In genomic region chr20:38982291-38982690, GRCh38 we compare ENCODE assay signal across 20 cellular contexts. TPM values are rescaled to one million over a fixed set of nuclear protein-coding genes. Genes with fewer than 3 reads are reported as not detected.
DNase-seq lines count a peak whose midpoint lies in the region; ATAC-seq, FAIRE-seq and TF ChIP-seq lines count a peak whose summit lies in the region.
"Had no signal": no experiment of that assay in that cellular context is flagged by ENCODE, and none has a peak within 500 bp of the region (broad histone marks: within the 10 kb centered on the region; RNA-seq: fewer than 3 reads in every experiment).

No MANE protein-coding gene starts in this region.

- TF ChIP-seq POLR2A in HepG2 (IDR thresholded peaks at IDR 0.05; ENCODE audit: insufficient read depth in 1 of 2, low read depth in 2 of 2, low read length in 2 of 2) (no peak), right lobe of liver (IDR thresholded peaks at IDR 0.05) (no peak)

- H3K27me3 ChIP-seq in HepG2 (ENCODE audit: control insufficient read depth in 1 of 2, insufficient read depth in 2 of 2, low read length in 2 of 2), result no peaks in the 10 kb centered on the region
- no peaks in the 10 kb centered on the region for H3K27me3 ChIP-seq in right lobe of liver
- no peaks in the 10 kb centered on the region for H3K27me3 ChIP-seq in hepatocyte
- H3K27me3 ChIP-seq: breast epithelium, foreskin keratinocyte, SJSA1, vagina had no signal

- CTCF ChIA-PET in HepG2 (lab: Yijun Ruan, JAX; ENCODE audit: low intra/inter-chr PET ratio, low total read pairs), result no interaction called here

- POLR2A ChIA-PET in HepG2 (lab: Yijun Ruan, JAX), result no interaction called here

- WGBS in HepG2 (ENCODE audit: low lambda C conversion rate), result 83% methylated on average over 1 of the region's 1 CpG
- 100% methylated on average over 1 of the region's 1 CpG for WGBS in right lobe of liver (ENCODE audit: insufficient coverage, low coverage, low lambda C conversion rate, missing lambda C conversion rate)
- 87% methylated on average over 1 of the region's 1 CpG for WGBS in hepatocyte (ENCODE audit: low lambda C conversion rate, missing lambda C conversion rate)

- H3K36me3 ChIP-seq in HepG2 (replicated peaks in 1 of 2; ENCODE audit: control insufficient read depth in 1 of 2, insufficient read depth in 2 of 2, low read length in 2 of 2) (peaks cover 4 to 34% of the 10 kb centered on the region in 2 experiments; a peak in 4 of 5 replicates), right lobe of liver (peaks cover 0 to 5% (median 2%) of the 10 kb centered on the region in 4 donors), SK-N-MC (ENCODE audit: insufficient read depth, low read length) (peaks cover 20% of the 10 kb centered on the region), hepatocyte (replicated peaks; ENCODE audit: insufficient read depth, low read depth) (no peaks in the 10 kb centered on the region)
- H3K36me3 ChIP-seq: breast epithelium had no signal

- H3K9ac ChIP-seq in HepG2 (ENCODE audit: insufficient read depth, low read depth, low read length), result no peak overlapping the region
- H3K9ac ChIP-seq in SK-N-MC (ENCODE audit: insufficient read length), result no peak overlapping the region

- H2AFZ ChIP-seq in HepG2 (ENCODE audit: low read length) (no peak overlapping the region), hepatocyte (no peak overlapping the region)

- TF ChIP-seq RAD21 in HepG2 (CRISPR knock-in tag; IDR thresholded peaks at IDR 0.05), result no peak

- no peaks in the 10 kb centered on the region for H3K9me3 ChIP-seq in HepG2 (ENCODE audit: low read length)
- no peaks in the 10 kb centered on the region for H3K9me3 ChIP-seq in right lobe of liver
- no peaks in the 10 kb centered on the region for H3K9me3 ChIP-seq in SK-N-MC (ENCODE audit: low read depth, low read length)
- no peaks in the 10 kb centered on the region for H3K9me3 ChIP-seq in hepatocyte (ENCODE audit: low read depth)
- H3K9me3 ChIP-seq: breast epithelium, SJSA1, vagina had no signal

- ATAC-seq in HepG2 (peak; percentile 60), right lobe of liver (no peak), HG03442 (IDR thresholded peaks at IDR 0.05; ENCODE audit: unreplicated experiment) (no peak)
- ATAC-seq: activated T-cell treated with anti-CD3 and anti-CD28 coated beads, Interleukin-2, amount 50 U/mL, for 72 hours; foreskin keratinocyte; natural killer cell treated with Interleukin-12 subunit alpha and Interleukin-12 subunit beta and Interleukin-15 and Interleukin-18, amount 100 ng/mL, for 72 hours had no signal

- TF ChIP-seq EP300 in HepG2 (IDR thresholded peaks at IDR 0.05; ENCODE audit: low read depth in 2 of 2, low read length in 2 of 2), result peak in 1 of 2 experiments; percentile 37; a peak in 1 of 4 replicates
- no peak for TF ChIP-seq EP300 in HepG2 (CRISPR knock-in tag; IDR thresholded peaks at IDR 0.05; ENCODE audit: borderline replicate concordance)

- no peak for TF ChIP-seq CTCF in HepG2 (CRISPR knock-in tag; IDR thresholded peaks at IDR 0.05)
- no peak for TF ChIP-seq CTCF in right lobe of liver (IDR thresholded peaks at IDR 0.05)
- no peak for TF ChIP-seq CTCF in hepatocyte (IDR thresholded peaks at IDR 0.05; ENCODE audit: poor library complexity)
- TF ChIP-seq CTCF in GM10266 (IDR thresholded peaks at IDR 0.05; ENCODE audit: control insufficient read depth, insufficient read depth, low read depth, missing control alignments), result no peak

- intact Hi-C loops in HepG2 (cut with micrococcal nuclease; ENCODE audit: unreplicated experiment) (loop anchor here (2.0 kb wide), 1 partner anchor 19 kb away; no protein-coding TSS in a partner anchor), right lobe of liver (cut with DNase I) (no loop called here)

- in situ Hi-C loops in HepG2 (cut with HindIII; ENCODE audit: extremely low pct_ligation_motif_present, low pct_unique_long_range_greater_than_20kb), result no loop called here

- H4K20me1 ChIP-seq in HepG2 (ENCODE audit: insufficient read depth, low read length) (no peaks in the 10 kb centered on the region), hepatocyte (ENCODE audit: insufficient read depth, poor library complexity, severe bottlenecking) (no peaks in the 10 kb centered on the region)

- no TSS peak for BruUV-seq in HepG2 (replicated peaks; lab: Mats Ljungman, UMichigan)

- H3K4me2 ChIP-seq in HepG2 (ENCODE audit: low read depth, low read length), result peak overlapping the region; percentile 25; the same call in 1 of the 2 replicates
- no peak overlapping the region for H3K4me2 ChIP-seq in hepatocyte

- peak overlapping the region; percentile 30 for H3K27ac ChIP-seq in HepG2 (ENCODE audit: extremely low read length, insufficient read depth, low read length)
- H3K27ac ChIP-seq in right lobe of liver, result no peak overlapping the region
- H3K27ac ChIP-seq in SK-N-MC, result peak overlapping the region; percentile 57
- no peak overlapping the region for H3K27ac ChIP-seq in hepatocyte
- H3K27ac ChIP-seq: breast epithelium, foreskin keratinocyte, SJSA1, vagina had no signal

- peak; percentile 90 for DNase-seq in HepG2 (ENCODE audit: low spot score)
- no peak for DNase-seq in right lobe of liver
- DNase-seq in SK-N-MC (ENCODE audit: low read depth, low spot score), result no peak
- DNase-seq in foreskin melanocyte, result peak; percentile 80
- DNase-seq in stimulated activated CD8-positive, alpha-beta memory T cell treated with anti-CD3 and anti-CD28 coated beads, Interleukin-4, amount 100 ng/mL, for 48 hours, result no peak
- DNase-seq in hepatocyte (ENCODE audit: low spot score), result no peak
- DNase-seq in GM10266 (ENCODE audit: extremely low spot score), result no peak
- DNase-seq: activated B cell treated with CpG ODN at 0.5 μM for 24 hours; activated T-cell treated with anti-CD3 and anti-CD28 coated beads, Interleukin-2, amount 50 U/mL, for 72 hours; C1 segment of cervical spinal cord; mesendoderm; NCI-H510A; small intestine; stimulated activated CD4-positive, alpha-beta T cell treated with anti-CD3 and anti-CD28 coated beads, Interleukin-4, amount 100 ng/mL, for 24 hours had no signal

- FAIRE-seq in HepG2 (lab: Jason Lieb, UNC), result no peak

- H3K9me2 ChIP-seq in hepatocyte (replicated peaks; ENCODE audit: insufficient read depth), result no peaks in the 10 kb centered on the region

- H3K79me2 ChIP-seq in HepG2 (ENCODE audit: insufficient read depth, low read length) (peaks cover 31% of the 10 kb centered on the region), hepatocyte (peaks cover 14% of the 10 kb centered on the region)

- H3K4me1 ChIP-seq in HepG2 (ENCODE audit: insufficient read depth, low read length), result peaks cover 68% of the 10 kb centered on the region
- peaks cover 0 to 21% (median 8%) of the 10 kb centered on the region in 4 donors for H3K4me1 ChIP-seq in right lobe of liver
- no peaks in the 10 kb centered on the region for H3K4me1 ChIP-seq in hepatocyte (ENCODE audit: insufficient read depth)
- H3K4me1 ChIP-seq: breast epithelium had no signal

- H3K4me3 ChIP-seq in HepG2 (replicated peaks in 1 of 3; ENCODE audit: insufficient read depth in 1 of 3, low read depth in 2 of 3, low read length in 3 of 3), result no peak overlapping the region
- no peak overlapping the region for H3K4me3 ChIP-seq in right lobe of liver
- H3K4me3 ChIP-seq in SK-N-MC, result no peak overlapping the region
- H3K4me3 ChIP-seq in hepatocyte, result no peak overlapping the region
- H3K4me3 ChIP-seq: breast epithelium, SJSA1, vagina had no signal

RNA-seq across cellular contexts. Expression of gene DHX35, which starts 20.1 kb away (rescaled TPM):
- 28.7 and 30.4 TPM in 2 replicates for total RNA-seq in HepG2 (2016; rRNA removed; fragmentation: Illumina TruSeq; extraction: Trizol)
- 5.2 and 6.7 TPM in 2 replicates for total RNA-seq in HepG2 (2016; cell fraction: cytosol; rRNA removed; fragmentation: Illumina TruSeq; extraction: Trizol; ENCODE audit: low read depth)
- total RNA-seq in HepG2 (2016; cell fraction: insoluble cytoplasmic fraction; rRNA removed; fragmentation: Illumina TruSeq; extraction: Trizol), result 29.9 and 33.4 TPM in 2 replicates
- 8.6 and 10.5 TPM in 2 replicates for total RNA-seq in HepG2 (2016; cell fraction: membrane; rRNA removed; fragmentation: Illumina TruSeq; extraction: Trizol)
- total RNA-seq in HepG2 (2016; cell fraction: nucleus; rRNA removed; fragmentation: Illumina TruSeq; extraction: Trizol), result 35.4 and 36.9 TPM in 2 replicates
- polyA plus RNA-seq in HepG2 (2011; rRNA removed), result 25.8 and 26.2 TPM in 2 replicates
- polyA plus RNA-seq in HepG2 (2011; cell fraction: cytosol; rRNA removed), result 18.8 and 19.6 TPM in 2 replicates
- 58.1 and 67.7 TPM in 2 replicates for polyA plus RNA-seq in HepG2 (2011; cell fraction: nucleus; rRNA removed)
- polyA plus RNA-seq in HepG2 (2012), result 11.8 and 14.5 TPM in 2 replicates
- polyA plus RNA-seq in HepG2 (2016; cell fraction: cytosol; fragmentation: Illumina TruSeq; extraction: Trizol; ENCODE audit: low read depth), result 1.6 and 1.8 TPM in 2 replicates
- polyA plus RNA-seq in HepG2 (2016; cell fraction: insoluble cytoplasmic fraction; fragmentation: Illumina TruSeq; extraction: Trizol; ENCODE audit: low read depth), result 24.2 and 25.5 TPM in 2 replicates
- polyA plus RNA-seq in HepG2 (2016; cell fraction: membrane; fragmentation: Illumina TruSeq; extraction: Trizol; ENCODE audit: low read depth), result 4.9 TPM in 2 replicates
- 45.4 and 47.2 TPM in 2 replicates for polyA plus RNA-seq in HepG2 (2016; cell fraction: nucleus; fragmentation: Illumina TruSeq; extraction: Trizol; ENCODE audit: insufficient read depth, low read depth)
- polyA minus RNA-seq in HepG2 (2011; rRNA and poly(A)+ RNA removed; ENCODE audit: low replicate concordance), result 25.6 and 28.7 TPM in 2 replicates
- 10.4 and 11.8 TPM in 2 replicates for polyA minus RNA-seq in HepG2 (2011; cell fraction: cytosol; rRNA and poly(A)+ RNA removed)
- polyA minus RNA-seq in HepG2 (2011; cell fraction: nucleus; rRNA and poly(A)+ RNA removed), result 46.6 and 48.2 TPM in 2 replicates
- 1 to 10 TPM; 3.2 to 7.5 (median 4.8) TPM for total RNA-seq in right lobe of liver
- total RNA-seq in hepatocyte, result 8.6 and 10.6 TPM in 2 replicates
- 4.4 and 6.7 TPM in 2 replicates for polyA plus RNA-seq in hepatocyte

RNA-seq across cellular contexts. Expression of gene FAM83D, which starts 56.1 kb away (rescaled TPM):
- total RNA-seq in HepG2 (2016; rRNA removed; fragmentation: Illumina TruSeq; extraction: Trizol), result 64.0 and 76.5 TPM in 2 replicates
- total RNA-seq in HepG2 (2016; cell fraction: cytosol; rRNA removed; fragmentation: Illumina TruSeq; extraction: Trizol; ENCODE audit: low read depth), result 7.7 and 8.1 TPM in 2 replicates
- 64.0 and 71.6 TPM in 2 replicates for total RNA-seq in HepG2 (2016; cell fraction: insoluble cytoplasmic fraction; rRNA removed; fragmentation: Illumina TruSeq; extraction: Trizol)
- 21.2 and 23.0 TPM in 2 replicates for total RNA-seq in HepG2 (2016; cell fraction: membrane; rRNA removed; fragmentation: Illumina TruSeq; extraction: Trizol)
- total RNA-seq in HepG2 (2016; cell fraction: nucleus; rRNA removed; fragmentation: Illumina TruSeq; extraction: Trizol), result 31.3 and 37.7 TPM in 2 replicates
- polyA plus RNA-seq in HepG2 (2011; rRNA removed), result 26.7 and 51.4 TPM in 2 replicates
- polyA plus RNA-seq in HepG2 (2011; cell fraction: cytosol; rRNA removed), result 28.2 and 38.6 TPM in 2 replicates
- polyA plus RNA-seq in HepG2 (2011; cell fraction: nucleus; rRNA removed), result 23.7 and 42.3 TPM in 2 replicates
- polyA plus RNA-seq in HepG2 (2012), result 13.4 and 27.1 TPM in 2 replicates
- 3.9 and 4.0 TPM in 2 replicates for polyA plus RNA-seq in HepG2 (2016; cell fraction: cytosol; fragmentation: Illumina TruSeq; extraction: Trizol; ENCODE audit: low read depth)
- polyA plus RNA-seq in HepG2 (2016; cell fraction: insoluble cytoplasmic fraction; fragmentation: Illumina TruSeq; extraction: Trizol; ENCODE audit: low read depth), result 80.4 and 80.8 TPM in 2 replicates
- 11.5 and 12.2 TPM in 2 replicates for polyA plus RNA-seq in HepG2 (2016; cell fraction: membrane; fragmentation: Illumina TruSeq; extraction: Trizol; ENCODE audit: low read depth)
- 61.5 and 62.0 TPM in 2 replicates for polyA plus RNA-seq in HepG2 (2016; cell fraction: nucleus; fragmentation: Illumina TruSeq; extraction: Trizol; ENCODE audit: insufficient read depth, low read depth)
- polyA minus RNA-seq in HepG2 (2011; rRNA and poly(A)+ RNA removed; ENCODE audit: low replicate concordance), result 42.3 and 93.4 TPM in 2 replicates
- polyA minus RNA-seq in HepG2 (2011; cell fraction: cytosol; rRNA and poly(A)+ RNA removed), result 16.7 and 27.9 TPM in 2 replicates
- polyA minus RNA-seq in HepG2 (2011; cell fraction: nucleus; rRNA and poly(A)+ RNA removed), result 19.5 and 32.3 TPM in 2 replicates
- 1 to 10 TPM in 4 of 6 experiments, under 1 TPM in 2; 0.83 to 3.3 (median 1.7) TPM for total RNA-seq in right lobe of liver
- 5.0 and 5.4 TPM in 2 replicates for total RNA-seq in hepatocyte
- 5.2 and 6.3 TPM in 2 replicates for polyA plus RNA-seq in hepatocyte

Comparison
In these comparisons a context has a peak if more than half of its experiments do, and no peak if none do; other contexts are left out.
1. DNase-seq: peak in HepG2 (single experiment) and foreskin melanocyte (single experiment); none in right lobe of liver (0 of 3), SK-N-MC (single experiment), stimulated activated CD8-positive, alpha-beta memory T cell treated with anti-CD3 and anti-CD28 coated beads, Interleukin-4, amount 100 ng/mL, for 48 hours (single experiment), hepatocyte (single experiment) and GM10266 (single experiment).
2. H3K27ac ChIP-seq: peak in HepG2 (single experiment) and SK-N-MC (single experiment); none in right lobe of liver (0 of 3) and hepatocyte (single experiment).